14 cellular contexts compared by ENCODE assay signal in the genomic region with DNA sequence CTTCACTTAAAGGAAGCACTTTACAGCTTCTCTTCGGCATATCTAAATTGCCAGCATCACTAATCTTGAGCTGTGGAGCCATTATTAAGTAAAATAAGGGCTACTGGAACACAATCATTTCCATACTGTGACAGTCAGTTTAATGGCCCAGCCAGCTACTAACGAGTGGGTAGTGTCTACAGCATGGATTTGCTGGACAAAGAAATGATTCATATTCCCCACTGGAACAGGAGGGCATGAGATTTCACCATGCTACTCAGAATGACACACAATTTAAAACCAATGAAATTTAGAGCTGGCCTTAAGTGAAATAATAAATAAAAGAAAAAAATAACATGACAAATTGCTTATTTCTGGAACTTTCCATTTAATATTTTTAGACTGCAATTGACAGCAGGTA.
"Had no signal": no experiment of that assay in that cellular context is flagged by ENCODE, and none has a peak within 500 bp of the region (broad histone marks: within the 10 kb centered on the region; RNA-seq: fewer than 3 reads in every experiment).

No MANE protein-coding gene starts in this region.

- DNase-seq: activated CD4-positive, alpha-beta T cell treated with anti-CD3 and anti-CD28 coated beads, Interleukin-2, amount 50 U/mL, for 4 hours; activated CD4-positive, CD25-positive, alpha-beta regulatory T cell treated with anti-CD3 and anti-CD28 coated beads, Interleukin-2, amount 50 U/mL, for 72 hours; activated CD8-positive, alpha-beta memory T cell treated with anti-CD3 and anti-CD28 coated beads, Interleukin-2, amount 10 ng/mL, durations not matched to agents 7 days and 5 days; activated naive CD8-positive, alpha-beta T cell treated with anti-CD3 and anti-CD28 coated beads, Interleukin-2, amount 10 ng/mL, durations not matched to agents 7 days and 5 days; activated T-cell treated with anti-CD3 and anti-CD28 coated beads, Interleukin-2, amount 50 U/mL, for 72 hours; glutamatergic neuron; psoas muscle; sigmoid colon; stimulated activated CD4-positive, alpha-beta T cell treated with anti-CD3 and anti-CD28 coated beads, Interleukin-4, amount 100 ng/mL, for 1 hour; stimulated activated CD8-positive, alpha-beta memory T cell treated with anti-CD3 and anti-CD28 coated beads, Interleukin-4, amount 100 ng/mL, for 48 hours; stimulated activated naive CD8-positive, alpha-beta T cell treated with anti-CD3 and anti-CD28 coated beads, Interleukin-15, Interleukin-2, amounts not matched to agents 100 U/mL and 50 U/mL, for 24 hours; testis; upper lobe of right lung had no signal

- H3K36me3 ChIP-seq: sigmoid colon, upper lobe of right lung had no signal

- H3K9me3 ChIP-seq: psoas muscle, sigmoid colon, testis, upper lobe of right lung had no signal

- ATAC-seq: activated CD8-positive, alpha-beta memory T cell treated with anti-CD3 and anti-CD28 coated beads, Interleukin-2, amount 10 ng/mL, durations not matched to agents 7 days and 5 days; activated T-cell treated with anti-CD3 and anti-CD28 coated beads, Interleukin-2, amount 50 U/mL, for 72 hours; stimulated activated naive CD8-positive, alpha-beta T cell treated with anti-CD3 and anti-CD28 coated beads, Interleukin-15, Interleukin-2, amounts not matched to agents 100 U/mL and 50 U/mL, for 24 hours; upper lobe of right lung had no signal

- H3K27me3 ChIP-seq: sigmoid colon, testis, upper lobe of right lung had no signal

- H3K4me3 ChIP-seq: lung, psoas muscle, sigmoid colon, testis, upper lobe of right lung had no signal

- H3K4me1 ChIP-seq: psoas muscle, sigmoid colon, testis, upper lobe of right lung had no signal

- H3K27ac ChIP-seq: psoas muscle, sigmoid colon, testis, upper lobe of right lung had no signal
